In the genomic region with DNA sequence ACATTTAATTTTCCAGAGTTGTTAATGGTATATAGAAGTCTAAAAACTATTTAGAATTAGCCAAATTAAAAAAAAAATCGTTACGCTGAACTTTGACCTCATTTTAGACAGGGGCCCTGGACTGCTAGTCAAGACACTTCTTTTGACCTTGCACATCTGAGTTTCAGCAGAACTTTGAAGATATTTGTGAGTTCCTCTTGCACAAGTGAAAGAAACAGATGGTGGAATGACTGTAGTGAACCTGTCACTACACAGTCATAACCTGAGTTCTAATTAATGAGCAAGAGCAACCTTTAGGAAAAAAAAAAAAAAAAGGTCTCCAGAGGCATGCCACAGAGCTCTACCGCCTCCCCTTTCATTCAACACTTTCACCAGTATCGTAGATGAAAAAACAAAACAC, we compare ENCODE assay signal across 15 cellular contexts. TPM values are rescaled to one million over a fixed set of nuclear protein-coding genes. Genes with fewer than 3 reads are reported as not detected.
DNase-seq lines count a peak whose midpoint lies in the region; ATAC-seq and TF ChIP-seq lines count a peak whose summit lies in the region.
"Had no signal": no experiment of that assay in that cellular context is flagged by ENCODE, and none has a peak within 500 bp of the region (broad histone marks: within the 10 kb centered on the region; RNA-seq: fewer than 3 reads in every experiment).

No MANE protein-coding gene starts in this region.

- H3K9ac ChIP-seq in OCI-LY3 (ENCODE audit: low read length) = peak overlapping the region; percentile 52

- H3K4me3 Mint-ChIP-seq in stimulated activated effector memory CD8-positive, alpha-beta T cell treated with anti-CD3 and anti-CD28 coated beads, Interleukin-12 subunit alpha, Interleukin-12 subunit beta, amount 100 ng/mL, for 72 hours = no peak overlapping the region
- H3K4me3 Mint-ChIP-seq: activated T-helper 1 cell treated with anti-CD3 and anti-CD28 coated beads, Interleukin-12 subunit alpha, Interleukin-12 subunit beta, Interleukin-2, Interleukin-4 antibody, amounts not matched to agents 30 ng/mL and 10 ng/mL and 1 ng/mL, durations not matched to agents 14 hours and 24 hours and 36 hours had no signal

- H3K9me3 ChIP-seq in OCI-LY3 (ENCODE audit: insufficient read depth, low read length) (no peaks in the 10 kb centered on the region), uterus (no peaks in the 10 kb centered on the region)
- H3K9me3 ChIP-seq: tibial artery had no signal

- H3K27ac Mint-ChIP-seq in stimulated activated effector memory CD8-positive, alpha-beta T cell treated with anti-CD3 and anti-CD28 coated beads, Interleukin-12 subunit alpha, Interleukin-12 subunit beta, amount 100 ng/mL, for 72 hours = peak overlapping the region; percentile 59
- H3K27ac Mint-ChIP-seq: activated T-helper 1 cell treated with anti-CD3 and anti-CD28 coated beads, Interleukin-12 subunit alpha, Interleukin-12 subunit beta, Interleukin-2, Interleukin-4 antibody, amounts not matched to agents 30 ng/mL and 10 ng/mL and 1 ng/mL, durations not matched to agents 14 hours and 24 hours and 36 hours had no signal

- no peaks in the 10 kb centered on the region for H4K20me1 ChIP-seq in OCI-LY3 (ENCODE audit: insufficient read depth, low read length)

- H3K4me2 ChIP-seq in OCI-LY3 (ENCODE audit: low read length) = peak overlapping the region; percentile 54

- TF ChIP-seq POLR2A in uterus (IDR thresholded peaks at IDR 0.05) = no peak

- H3K4me1 ChIP-seq in OCI-LY3 (ENCODE audit: low read length) = peaks cover 52% of the 10 kb centered on the region
- peaks cover 0 to 5% of the 10 kb centered on the region in 2 donors for H3K4me1 ChIP-seq in uterus

- no peak overlapping the region for H2AFZ ChIP-seq in OCI-LY3 (ENCODE audit: low read depth, low read length)

- H3K27me3 ChIP-seq in OCI-LY3 (ENCODE audit: low read depth, low read length) (peaks cover 4% of the 10 kb centered on the region; the same call in 1 of the 2 replicates), uterus (peaks cover 5 to 6% of the 10 kb centered on the region in 2 donors)

- H3K79me2 ChIP-seq in OCI-LY3 (ENCODE audit: low read length) = no peaks in the 10 kb centered on the region

- H3K36me3 ChIP-seq in OCI-LY3 (replicated peaks; ENCODE audit: low read depth, low read length) (no peaks in the 10 kb centered on the region), uterus (no peaks in the 10 kb centered on the region)
- H3K36me3 ChIP-seq: tibial artery had no signal

- H3K9me3 Mint-ChIP-seq in stimulated activated effector memory CD8-positive, alpha-beta T cell treated with anti-CD3 and anti-CD28 coated beads, Interleukin-12 subunit alpha, Interleukin-12 subunit beta, amount 100 ng/mL, for 72 hours = no peaks in the 10 kb centered on the region
- H3K9me3 Mint-ChIP-seq: activated T-helper 1 cell treated with anti-CD3 and anti-CD28 coated beads, Interleukin-12 subunit alpha, Interleukin-12 subunit beta, Interleukin-2, Interleukin-4 antibody, amounts not matched to agents 30 ng/mL and 10 ng/mL and 1 ng/mL, durations not matched to agents 14 hours and 24 hours and 36 hours had no signal

- H3K27ac ChIP-seq in OCI-LY3 (ENCODE audit: low read length) (peak overlapping the region; percentile 88), uterus (peak overlapping the region in 1 of 2 donors; percentile 54)
- H3K27ac ChIP-seq: HL-60, tibial artery had no signal

- H3K4me3 ChIP-seq in OCI-LY3 (ENCODE audit: low read length) = peak overlapping the region; percentile 4; the same call in 1 of the 2 replicates
- no peak overlapping the region for H3K4me3 ChIP-seq in uterus
- H3K4me3 ChIP-seq: tibial artery had no signal

- peak; percentile 80 to 81 for ATAC-seq in activated CD4-positive, CD25-positive, alpha-beta regulatory T cell treated with anti-CD3 and anti-CD28 coated beads, Interleukin-2, amount 50 U/mL, for 24 hours
- ATAC-seq in HG02588 (IDR thresholded peaks at IDR 0.05; ENCODE audit: unreplicated experiment) = peak; percentile 52
- ATAC-seq in stimulated activated effector memory CD8-positive, alpha-beta T cell treated with anti-CD3 and anti-CD28 coated beads, Interleukin-12 subunit alpha, Interleukin-12 subunit beta, amount 100 ng/mL, for 72 hours = peak; percentile 62

- H3K4me1 Mint-ChIP-seq in stimulated activated effector memory CD8-positive, alpha-beta T cell treated with anti-CD3 and anti-CD28 coated beads, Interleukin-12 subunit alpha, Interleukin-12 subunit beta, amount 100 ng/mL, for 72 hours = peaks cover 19% of the 10 kb centered on the region

- intact Hi-C loops in uterus (cut with DNase I; ENCODE audit: low total_unique reads) = no loop called here

- H3K36me3 Mint-ChIP-seq in stimulated activated effector memory CD8-positive, alpha-beta T cell treated with anti-CD3 and anti-CD28 coated beads, Interleukin-12 subunit alpha, Interleukin-12 subunit beta, amount 100 ng/mL, for 72 hours = no peaks in the 10 kb centered on the region

- TF ChIP-seq CTCF in OCI-LY3 (IDR thresholded peaks at IDR 0.05; ENCODE audit: low read depth, low read length) (0 out of 2 replicates have a peak, but pooled peaks have one; percentile 15), uterus (IDR thresholded peaks at IDR 0.05) (no peak)

- DNase-seq in activated CD4-positive, CD25-positive, alpha-beta regulatory T cell (lab: John Stamatoyannopoulos, UW) = no peak
- DNase-seq in stimulated activated effector memory CD8-positive, alpha-beta T cell treated with anti-CD3 and anti-CD28 coated beads, Interleukin-12 subunit alpha, Interleukin-12 subunit beta, amount 100 ng/mL, for 72 hours (ENCODE audit: low spot score in 2 of 2) = no peak
- no peak for DNase-seq in uterus
- DNase-seq in NCI-H2107 (lab: John Stamatoyannopoulos, UW) = no peak
- DNase-seq in NCI-H2081 treated with DMSO at 0.1 percent for 48 hours (lab: John Stamatoyannopoulos, UW) = no peak
- DNase-seq: 8988T; activated CD4-positive, CD25-positive, alpha-beta regulatory T cell treated with anti-CD3 and anti-CD28 coated beads, Interleukin-2, amount 50 U/mL, for 72 hours; Kasumi-1; NCI-H2081; tibial artery had no signal

RNA-seq across cellular contexts. Expression of a gene that starts 5.3 kb away (rescaled TPM):
- total RNA-seq in uterus = 10 to 100 TPM; 28.9 to 36.9 (median 32.5) TPM
